In the genomic region with DNA sequence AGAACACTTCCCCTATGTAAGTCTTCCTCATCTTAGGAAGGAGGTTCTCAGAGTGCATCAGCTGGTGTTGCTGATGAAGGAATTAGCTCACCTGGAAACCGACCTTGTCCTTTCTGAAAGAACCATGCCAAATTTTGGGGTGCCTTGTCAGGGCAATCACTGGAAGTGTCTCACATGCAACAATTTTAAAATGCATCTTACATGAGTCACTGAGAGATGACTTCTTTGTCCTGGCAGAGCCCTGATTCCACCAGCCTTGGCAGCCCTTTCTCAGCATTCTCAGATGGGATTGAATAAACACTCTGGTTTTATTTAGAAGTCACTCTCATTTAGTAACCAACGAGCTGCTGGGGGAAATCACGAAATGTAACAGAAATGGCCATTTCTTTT, we compare ENCODE assay signal across 11 cellular contexts. TPM values are rescaled to one million over a fixed set of nuclear protein-coding genes. Genes with fewer than 3 reads are reported as not detected.
DNase-seq lines count a peak whose midpoint lies in the region; ATAC-seq, FAIRE-seq and TF ChIP-seq lines count a peak whose summit lies in the region.
"Had no signal": no experiment of that assay in that cellular context is flagged by ENCODE, and none has a peak within 500 bp of the region (broad histone marks: within the 10 kb centered on the region; RNA-seq: fewer than 3 reads in every experiment).

No MANE protein-coding gene starts in this region.

- H3K79me1 ChIP-seq in IMR-90 (ENCODE audit: low read depth in 1 of 2, low read length in 2 of 2), result peaks cover 16 to 35% of the 10 kb centered on the region in 2 experiments

- TF ChIP-seq POLR2A in A549 (IDR thresholded peaks at IDR 0.05; ENCODE audit: low read length) (no peak), IMR-90 (IDR thresholded peaks at IDR 0.05; ENCODE audit: low read depth, low read length) (no peak), breast epithelium (IDR thresholded peaks at IDR 0.05) (no peak)

- WGBS in A549 (ENCODE audit: missing lambda C conversion rate), result 3% methylated on average over 3 of the region's 3 CpGs
- no CpG with 5 or more reads among the region's 3 CpGs for WGBS in IMR-90 (ENCODE audit: extremely low coverage in 2 of 2, insufficient read length in 1 of 2), 2 experiments
- WGBS in lung, 2 donors, result 39 to 64% methylated on average over 3 of the region's 3 CpGs

- H2AK5ac ChIP-seq in IMR-90 (ENCODE audit: low read depth, low read length), result peak overlapping the region; percentile 93

- H3K4me1 ChIP-seq in A549 (peaks cover 39% of the 10 kb centered on the region), IMR-90 (ENCODE audit: control insufficient read depth, insufficient read depth, low read length) (peaks cover 12% of the 10 kb centered on the region), breast epithelium (no peaks in the 10 kb centered on the region), lung (ENCODE audit: control insufficient read depth in 2 of 2, insufficient read depth in 2 of 2, low read length in 2 of 2) (peaks cover 2 to 9% of the 10 kb centered on the region in 2 donors)

- TF ChIP-seq CTCF in A549 (IDR thresholded peaks at IDR 0.05), result no peak
- no peak for TF ChIP-seq CTCF in IMR-90 (conservative IDR thresholded peaks at IDR 0.05; ENCODE audit: low read depth, low read length)
- no peak for TF ChIP-seq CTCF in breast epithelium (IDR thresholded peaks at IDR 0.05)
- TF ChIP-seq CTCF in lung (IDR thresholded peaks at IDR 0.05; ENCODE audit: control extremely low read depth, extremely low read depth), result no peak

- peak overlapping the region; percentile 69; the same call in 1 of the 2 replicates for H4K5ac ChIP-seq in IMR-90 (ENCODE audit: low read depth, low read length)

- no peak overlapping the region for H3K4me3 ChIP-seq in A549
- H3K4me3 ChIP-seq in IMR-90 (ENCODE audit: insufficient read depth, low read depth, low read length), result no peak overlapping the region
- no peak overlapping the region for H3K4me3 ChIP-seq in breast epithelium
- H3K4me3 ChIP-seq in lung, result no peak overlapping the region
- H3K4me3 ChIP-seq: BLaER1 treated with 17β-estradiol and CSF1 and Interleukin-3, amounts not matched to agents 10 nM and 100 nM had no signal

- peak overlapping the region; percentile 97 for H3K56ac ChIP-seq in IMR-90 (ENCODE audit: extremely low read depth, insufficient read depth, low read length)

- peak overlapping the region; percentile 65 to 95 for H4K8ac ChIP-seq in IMR-90 (ENCODE audit: low read depth in 2 of 2, low read length in 2 of 2)

- H2AFZ ChIP-seq in IMR-90 (replicated peaks; ENCODE audit: low read length, poor library complexity), result peak overlapping the region; percentile 5

- H3K4me2 ChIP-seq in A549, result peak overlapping the region; percentile 73
- peak overlapping the region; percentile 90 for H3K4me2 ChIP-seq in IMR-90 (ENCODE audit: low read depth, low read length)

- peak overlapping the region; percentile 97 for H2BK20ac ChIP-seq in IMR-90 (ENCODE audit: low read depth, low read length)

- POLR2A ChIA-PET in A549 (lab: Yijun Ruan, JAX) (interaction anchor here (0.6 to 0.7 kb wide), 2 partner anchors 12 to 56 kb away, joined by 7 read pairs; no protein-coding TSS in a partner anchor), IMR-90 (lab: Charles Lee; ENCODE audit: unreplicated experiment) (no interaction called here)

- CTCF ChIA-PET in A549 (lab: Yijun Ruan, JAX), result interaction anchor here (1.0 kb wide), 1 partner anchor 13 kb away, joined by 3 read pairs; no protein-coding TSS in a partner anchor
- CTCF ChIA-PET in IMR-90 (lab: Yijun Ruan, JAX), result interaction anchor here (0.6 to 0.7 kb wide), 2 partner anchors 26 to 105 kb away, joined by 3 to 7 read pairs; no protein-coding TSS in a partner anchor

- H4K91ac ChIP-seq in IMR-90 (ENCODE audit: insufficient read depth, low read depth, low read length), result peak overlapping the region; percentile 94

- peak overlapping the region; percentile 97 for H2BK120ac ChIP-seq in IMR-90 (ENCODE audit: low read depth, low read length)

- peak overlapping the region; percentile 98 for H3K18ac ChIP-seq in IMR-90 (ENCODE audit: low read depth, low read length)

- peaks cover 1% of the 10 kb centered on the region for H3K9me3 ChIP-seq in A549
- peaks cover 1% of the 10 kb centered on the region; the same call in 1 of the 2 replicates for H3K9me3 ChIP-seq in IMR-90 (ENCODE audit: control insufficient read depth, insufficient read depth, low read length)
- H3K9me3 ChIP-seq in breast epithelium, result peaks cover 0 to 2% of the 10 kb centered on the region in 2 donors
- no peaks in the 10 kb centered on the region for H3K9me3 ChIP-seq in lung (ENCODE audit: control insufficient read depth in 2 of 2, insufficient read depth in 1 of 2, low read length in 1 of 2)

- in situ Hi-C loops in IMR-90 (cut with MboI; ENCODE audit: low sequenced_read_pairs), result no loop called here

- dilution Hi-C loops in IMR-90 (cut with HindIII; ENCODE audit: low sequenced_read_pairs, unreplicated experiment), result no loop called here

- intact Hi-C loops in IMR-90 (cut with micrococcal nuclease) (loop anchor here (5.0 to 10.0 kb wide), 4 partner anchors 35 to 238 kb away; partner anchors contain the start of gene NEDD4L), breast epithelium (cut with DNase I; ENCODE audit: low total_unique reads) (loop anchor here (10.0 kb wide), 1 partner anchor 72 kb away; no protein-coding TSS in a partner anchor)

- H3K27me3 ChIP-seq in IMR-90 (ENCODE audit: control insufficient read depth, insufficient read depth, low read length) (no peaks in the 10 kb centered on the region), breast epithelium (no peaks in the 10 kb centered on the region), lung (ENCODE audit: control insufficient read depth, insufficient read depth) (no peaks in the 10 kb centered on the region)

- peak in 1 of 2 experiments; percentile 38; a peak in 1 of 5 replicates for TF ChIP-seq EP300 in A549 (IDR thresholded peaks at IDR 0.05)

- ATAC-seq in A549 (peak in 1 of 2 experiments; percentile 22; a peak in 1 of 6 replicates), IMR-90 (ENCODE audit: low read depth) (peak; percentile 16), lung (ENCODE audit: insufficient read depth, low FRiP score) (no peak), HG03565 (IDR thresholded peaks at IDR 0.05; ENCODE audit: unreplicated experiment) (no peak), GM21447 (IDR thresholded peaks at IDR 0.05; ENCODE audit: unreplicated experiment) (no peak)

- TF ChIP-seq RAD21 in A549 (conservative IDR thresholded peaks at IDR 0.05 in 1 of 2, IDR thresholded peaks at IDR 0.05 in 1 of 2) (no peak; a peak in 1 of 5 replicates), IMR-90 (IDR thresholded peaks at IDR 0.05; ENCODE audit: low read length) (no peak)

- H2BK5ac ChIP-seq in IMR-90 (ENCODE audit: low read depth, low read length, poor library complexity, severe bottlenecking), result peak overlapping the region; percentile 99

- peak overlapping the region; percentile 83; the same call in 2 of the 3 replicates for H2BK15ac ChIP-seq in IMR-90 (ENCODE audit: low read depth, low read length)

- H3K4ac ChIP-seq in IMR-90 (ENCODE audit: low read depth, low read length), result peak overlapping the region; percentile 98

- H3K27ac ChIP-seq in A549 (peak overlapping the region; percentile 80 to 87), IMR-90 (ENCODE audit: insufficient read depth, low read length) (peak overlapping the region; percentile 97), breast epithelium (peak overlapping the region; percentile 29 to 49), lung (ENCODE audit: low read depth in 1 of 2, low read length in 1 of 2) (peak overlapping the region; percentile 15 to 46)
- H3K27ac ChIP-seq: BLaER1 treated with 17β-estradiol and CSF1 and Interleukin-3, amounts not matched to agents 10 nM and 100 nM had no signal

- H3K14ac ChIP-seq in IMR-90 (replicated peaks; ENCODE audit: low read depth, low read length), result peak overlapping the region; percentile 91

- no peak overlapping the region for H2AK9ac ChIP-seq in IMR-90 (replicated peaks; ENCODE audit: low read depth, low read length, poor library complexity)

- peak overlapping the region; percentile 99 for H3K23ac ChIP-seq in IMR-90 (ENCODE audit: low read depth, low read length)

- BruUV-seq in IMR-90 (replicated peaks; lab: Mats Ljungman, UMichigan), result no TSS peak

- H3K9me1 ChIP-seq in IMR-90 (ENCODE audit: insufficient read depth, low read length), result peaks cover 21% of the 10 kb centered on the region

- H4K20me1 ChIP-seq in IMR-90 (ENCODE audit: insufficient read depth, low read length), result peaks cover 4% of the 10 kb centered on the region; the same call in 1 of the 2 replicates

- FAIRE-seq in A549 (lab: Jason Lieb, UNC), result no peak

- peak overlapping the region; percentile 61; the same call in 1 of the 2 replicates for H3K9ac ChIP-seq in IMR-90 (ENCODE audit: low read depth, low read length)
- H3K9ac ChIP-seq: BLaER1 treated with 17β-estradiol and CSF1 and Interleukin-3, amounts not matched to agents 10 nM and 100 nM had no signal

- DNase-seq in A549 (ENCODE audit: low read depth in 1 of 2, low spot score in 1 of 2) (peak; percentile 24 to 63), IMR-90 (peak; percentile 89), breast epithelium (ENCODE audit: low spot score in 2 of 2) (peak in 1 of 2 donors; percentile 63), lung (ENCODE audit: low spot score) (no peak)
- DNase-seq in activated CD8-positive, alpha-beta memory T cell treated with anti-CD3 and anti-CD28 coated beads for 24 hours, result no peak
- no peak for DNase-seq in NK-92 treated with Interleukin-12 subunit alpha and Interleukin-12 subunit beta, amount 100 ng/mL, for 24 hours (lab: John Stamatoyannopoulos, UW)
- DNase-seq: NCI-H2171; stimulated activated CD4-positive, alpha-beta T cell treated with anti-CD3 and anti-CD28 coated beads, Interleukin-1b, Interleukin-23, amount 100 ng/mL, for 48 hours had no signal

- no peaks in the 10 kb centered on the region for H3K36me3 ChIP-seq in IMR-90 (ENCODE audit: control insufficient read depth, insufficient read depth, low read length)
- no peaks in the 10 kb centered on the region for H3K36me3 ChIP-seq in breast epithelium
- H3K36me3 ChIP-seq in lung (ENCODE audit: control insufficient read depth in 2 of 2, insufficient read depth in 2 of 2, low read length in 2 of 2), result no peaks in the 10 kb centered on the region

TF ChIP-seq in IMR-90, 13 proteins besides CTCF, POLR2A, EP300 and RAD21 (continues in another document):
- TF ChIP-seq MXI1 (IDR thresholded peaks at IDR 0.05; ENCODE audit: borderline replicate concordance, low read depth, low read length), result no peak
- no peak for TF ChIP-seq CHD1 (IDR thresholded peaks at IDR 0.05; ENCODE audit: low read depth, low read length)

RNA-seq across cellular contexts. Expression of gene ATP8B1, which starts 3.8 kb away (rescaled TPM):
- polyA plus RNA-seq in A549 (2011; rRNA removed), result 23.4 and 23.7 TPM in 2 replicates
- 5.2 and 6.4 TPM in 2 replicates for polyA plus RNA-seq in A549 (2012; cell fraction: cytosol; rRNA removed)
- 5.4 and 6.7 TPM in 2 replicates for polyA plus RNA-seq in A549 (2012; cell fraction: nucleus; rRNA removed)
- polyA plus RNA-seq in A549 (2017; fragmentation: RNase III; extraction: RNeasy Plus Mini Kit Qiagen cat#74134 plus additional on column Dnase treatment), result 7.1 to 8.8 TPM (median 7.1 TPM) in 3 replicates
- polyA minus RNA-seq in A549 (2011; rRNA and poly(A)+ RNA removed), result 20.1 TPM in 2 replicates
- total RNA-seq in IMR-90 (2012; rRNA removed), result 136 and 170 TPM in 2 replicates
- polyA plus RNA-seq in IMR-90 (2012; rRNA removed), result 57.7 and 64.3 TPM in 2 replicates
- polyA plus RNA-seq in IMR-90 (2012; cell fraction: cytosol; rRNA removed), result 23.4 and 27.5 TPM in 2 replicates
- 31.8 and 116 TPM in 2 replicates for polyA plus RNA-seq in IMR-90 (2012; cell fraction: nucleus; rRNA removed; ENCODE audit: low replicate concordance)
- 10 to 100 TPM in 2 of 3 donors, 1 to 10 TPM in 1; 5.1 to 45.1 (median 41.3) TPM for total RNA-seq in breast epithelium
- total RNA-seq in lung, result 10 to 100 TPM; 26.6 to 42.0 TPM
- polyA plus RNA-seq in lung, result 1 to 10 TPM; 7.3 to 9.9 TPM

Comparison
In these comparisons a context has a peak if more than half of its experiments do, and no peak if none do; other contexts are left out.
1. DNase-seq: peak in A549 (2 of 2) and IMR-90 (single experiment); none in lung (single experiment), activated CD8-positive, alpha-beta memory T cell treated with anti-CD3 and anti-CD28 coated beads for 24 hours (single experiment) and NK-92 treated with Interleukin-12 subunit alpha and Interleukin-12 subunit beta, amount 100 ng/mL, for 24 hours (single experiment).
2. H3K27ac ChIP-seq: peak in every context shown above with its lines; median percentile 97 in IMR-90; 84 in A549; 39 in breast epithelium; 30 in lung.